In genomic region chr5:43019293-43019614, GRCh38 we compare ENCODE assay signal across 8 cellular contexts. TPM values are rescaled to one million over a fixed set of nuclear protein-coding genes. Genes with fewer than 3 reads are reported as not detected.
DNase-seq lines count a peak whose midpoint lies in the region; ATAC-seq and TF ChIP-seq lines count a peak whose summit lies in the region.

No MANE protein-coding gene starts in this region.

- H3K9me3 Mint-ChIP-seq in MCF 10A (ENCODE audit: unreplicated experiment): no peaks in the 10 kb centered on the region

- no peak overlapping the region for H3K4me3 Mint-ChIP-seq in MCF 10A (ENCODE audit: unreplicated experiment)

- no peak for DNase-seq in breast epithelium (ENCODE audit: low spot score in 2 of 2)
- no peak for DNase-seq in MCF 10A (ENCODE audit: unreplicated experiment)
- no peak for DNase-seq in ascending aorta (ENCODE audit: low spot score in 2 of 2)
- no peak for DNase-seq in lower lobe of right lung
- DNase-seq in upper lobe of left lung: no peak
- DNase-seq in nucleus accumbens (lab: John Stamatoyannopoulos, UW): no peak

- TF ChIP-seq EP300 in upper lobe of left lung (IDR thresholded peaks at IDR 0.05): no peak

- TF ChIP-seq POLR2A in breast epithelium (IDR thresholded peaks at IDR 0.05): no peak
- TF ChIP-seq POLR2A in upper lobe of left lung (IDR thresholded peaks at IDR 0.05): no peak

- WGBS in upper lobe of left lung, 2 donors: 20 to 30% methylated on average over 6 of the region's 6 CpGs

- no peaks in the 10 kb centered on the region for H3K9me3 ChIP-seq in breast epithelium
- peaks cover 0 to 5% of the 10 kb centered on the region in 2 donors for H3K9me3 ChIP-seq in ascending aorta
- H3K9me3 ChIP-seq in lower lobe of right lung: no peaks in the 10 kb centered on the region
- no peaks in the 10 kb centered on the region for H3K9me3 ChIP-seq in upper lobe of left lung

- H3K4me1 ChIP-seq in breast epithelium (no peaks in the 10 kb centered on the region), ascending aorta (no peaks in the 10 kb centered on the region), lower lobe of right lung (peaks cover 6% of the 10 kb centered on the region), upper lobe of left lung (peaks cover 8 to 17% (median 12%) of the 10 kb centered on the region in 4 donors)

- peaks cover 10% of the 10 kb centered on the region for H3K36me3 Mint-ChIP-seq in MCF 10A (ENCODE audit: insufficient read depth, unreplicated experiment)

- peaks cover 0 to 16% of the 10 kb centered on the region in 2 donors for H3K27me3 ChIP-seq in breast epithelium
- no peaks in the 10 kb centered on the region for H3K27me3 ChIP-seq in ascending aorta
- H3K27me3 ChIP-seq in lower lobe of right lung (ENCODE audit: low read depth): peaks cover 52% of the 10 kb centered on the region
- peaks cover 0 to 22% (median 4%) of the 10 kb centered on the region in 4 donors for H3K27me3 ChIP-seq in upper lobe of left lung

- POLR2A ChIA-PET in MCF 10A (lab: Yijun Ruan, JAX): no interaction called here

- no peak for ATAC-seq in lower lobe of right lung
- no peak for ATAC-seq in upper lobe of left lung (ENCODE audit: low FRiP score in 2 of 2)
- ATAC-seq in GM18861 (IDR thresholded peaks at IDR 0.05; ENCODE audit: unreplicated experiment): no peak
- ATAC-seq in GM21515 (IDR thresholded peaks at IDR 0.05; ENCODE audit: unreplicated experiment): no peak

- no peaks in the 10 kb centered on the region for H3K4me1 Mint-ChIP-seq in MCF 10A (ENCODE audit: insufficient read depth, unreplicated experiment)

- intact Hi-C loops in breast epithelium (cut with DNase I; ENCODE audit: low total_unique reads): no loop called here
- intact Hi-C loops in MCF 10A (cut with micrococcal nuclease): no loop called here
- intact Hi-C loops in ascending aorta (cut with DNase I): no loop called here
- intact Hi-C loops in lower lobe of right lung (cut with DNase I): no loop called here

- BruUV-seq in MCF 10A (replicated peaks; lab: Mats Ljungman, UMichigan): no TSS peak

- H3K4me3 ChIP-seq in breast epithelium (peak overlapping the region; percentile 49 to 66 (median 56)), ascending aorta (peak overlapping the region; percentile 71 to 75), lower lobe of right lung (peak overlapping the region; percentile 52), upper lobe of left lung (peak overlapping the region; percentile 15 to 54 (median 48))

- H3K27me3 Mint-ChIP-seq in MCF 10A (ENCODE audit: insufficient read depth, unreplicated experiment): no peaks in the 10 kb centered on the region

- H3K27ac Mint-ChIP-seq in MCF 10A (ENCODE audit: low read depth, unreplicated experiment): no peak overlapping the region

- no peaks in the 10 kb centered on the region for H3K36me3 ChIP-seq in breast epithelium
- H3K36me3 ChIP-seq in ascending aorta: no peaks in the 10 kb centered on the region
- no peaks in the 10 kb centered on the region for H3K36me3 ChIP-seq in lower lobe of right lung
- no peaks in the 10 kb centered on the region for H3K36me3 ChIP-seq in upper lobe of left lung

- TF ChIP-seq CTCF in breast epithelium (IDR thresholded peaks at IDR 0.05): no peak
- TF ChIP-seq CTCF in MCF 10A (IDR thresholded peaks at IDR 0.05; ENCODE audit: unreplicated experiment): no peak
- no peak for TF ChIP-seq CTCF in ascending aorta (IDR thresholded peaks at IDR 0.05)
- no peak for TF ChIP-seq CTCF in lower lobe of right lung (IDR thresholded peaks at IDR 0.05)
- no peak for TF ChIP-seq CTCF in upper lobe of left lung (IDR thresholded peaks at IDR 0.05)

- CTCF ChIA-PET in MCF 10A (lab: Yijun Ruan, JAX): no interaction called here

- H3K27ac ChIP-seq in breast epithelium (peak overlapping the region in 1 of 2 donors; percentile 89), ascending aorta (peak overlapping the region; percentile 49 to 98), lower lobe of right lung (peak overlapping the region; percentile 95), upper lobe of left lung (peak overlapping the region; percentile 92 to 98 (median 95))

RNA-seq across cellular contexts. Expression of gene ANXA2R, which starts 20.9 kb away (rescaled TPM):
- 1 to 10 TPM; 3.2 to 5.4 (median 4.6) TPM for total RNA-seq in breast epithelium
- 0.98 and 1.3 TPM in 2 replicates for total RNA-seq in MCF 10A (2022)
- 5.1 TPM for total RNA-seq in ascending aorta
- 4.4 TPM for total RNA-seq in lower lobe of right lung
- 10 to 100 TPM in 1 of 6 donors, 1 to 10 TPM in 5; 2.0 to 25.1 (median 4.3) TPM for total RNA-seq in upper lobe of left lung
